9 cellular contexts compared by ENCODE assay signal in genomic region chr17:42438600-42439567, GRCh38. TPM values are rescaled to one million over a fixed set of nuclear protein-coding genes. Genes with fewer than 3 reads are reported as not detected.
DNase-seq lines count a peak whose midpoint lies in the region; ATAC-seq, FAIRE-seq and TF ChIP-seq lines count a peak whose summit lies in the region.
"Had no signal": no experiment of that assay in that cellular context is flagged by ENCODE, and none has a peak within 500 bp of the region (broad histone marks: within the 10 kb centered on the region; RNA-seq: fewer than 3 reads in every experiment).

No MANE protein-coding gene starts in this region.

- intact Hi-C loops in OCI-LY7 (cut with micrococcal nuclease; ENCODE audit: unreplicated experiment) (loop anchor here (1.0 to 2.0 kb wide), 2 partner anchors 18 to 78 kb away; no protein-coding TSS in a partner anchor), body of pancreas (cut with DNase I) (no loop called here), posterior vena cava (cut with DNase I) (no loop called here)

- 76 to 78% methylated on average over 9 of the region's 9 CpGs for WGBS in body of pancreas, 2 donors

- DNase-seq in GM10266 (ENCODE audit: extremely low spot score) = no peak
- DNase-seq in OCI-LY7 (ENCODE audit: low spot score) = peak; percentile 82
- DNase-seq in body of pancreas = peak; percentile 25 to 49 (median 40)
- no peak for DNase-seq in osteoblast (ENCODE audit: insufficient read length, low spot score, missing footprints)
- no peak for DNase-seq in posterior vena cava (ENCODE audit: low spot score)
- DNase-seq in urothelium cell line (ENCODE audit: low spot score) = no peak
- no peak for DNase-seq in HEK293T (ENCODE audit: extremely low spot score)

- H3K9me2 ChIP-seq in OCI-LY7 (ENCODE audit: insufficient read depth, low read length) = no peaks in the 10 kb centered on the region

- H4K20me1 ChIP-seq in OCI-LY7 (ENCODE audit: insufficient read depth, low read length) (no peaks in the 10 kb centered on the region), osteoblast (ENCODE audit: insufficient read depth, low read length) (no peaks in the 10 kb centered on the region)

- no peak for TF ChIP-seq POLR2A in body of pancreas (IDR thresholded peaks at IDR 0.05)

- POLR2A ChIA-PET in OCI-LY7 (lab: Charles Lee) (interaction anchor here (0.6 kb wide), 1 partner anchor 50 kb away, joined by 3 read pairs; no protein-coding TSS in a partner anchor), HEK293T (lab: Yijun Ruan, JAX) (no interaction called here)

- no peak for ATAC-seq in body of pancreas
- ATAC-seq in HG03520 (IDR thresholded peaks at IDR 0.05; ENCODE audit: unreplicated experiment) = no peak

- no peak for FAIRE-seq in urothelium cell line (lab: Jason Lieb, UNC)

- H3K4me2 ChIP-seq in OCI-LY7 (ENCODE audit: low read length) (peak overlapping the region; percentile 68), osteoblast (ENCODE audit: insufficient read depth, low read length) (no peak overlapping the region)

- H2AFZ ChIP-seq in OCI-LY7 (ENCODE audit: low read length) (peak overlapping the region; percentile 37; the same call in 1 of the 2 replicates), osteoblast (ENCODE audit: low read length) (no peak overlapping the region)

- TF ChIP-seq CTCF in GM10266 (IDR thresholded peaks at IDR 0.05; ENCODE audit: control insufficient read depth, insufficient read depth, low read depth, missing control alignments) (peak; percentile 60), OCI-LY7 (conservative IDR thresholded peaks at IDR 0.05; ENCODE audit: low read length) (peak; percentile 77), body of pancreas (IDR thresholded peaks at IDR 0.05) (peak in 5 of 7 experiments; percentile 19 to 30 (median 25)), osteoblast (IDR thresholded peaks at IDR 0.05; ENCODE audit: extremely low read depth, low read depth, low read length) (peak; percentile 59)

- H3K9me3 ChIP-seq in OCI-LY7 (ENCODE audit: low read length) (no peaks in the 10 kb centered on the region), body of pancreas (no peaks in the 10 kb centered on the region), osteoblast (ENCODE audit: low read depth, low read length) (no peaks in the 10 kb centered on the region)
- H3K9me3 ChIP-seq: tibial nerve had no signal

- H3K27ac ChIP-seq in OCI-LY7 (ENCODE audit: low read depth, low read length, poor library complexity, severe bottlenecking) (peak overlapping the region; percentile 35), body of pancreas (no peak overlapping the region), osteoblast (ENCODE audit: low read depth, low read length) (no peak overlapping the region)
- H3K27ac ChIP-seq: tibial nerve had no signal

- H3K79me2 ChIP-seq in OCI-LY7 (ENCODE audit: insufficient read depth, low read depth, low read length) = no peaks in the 10 kb centered on the region
- H3K79me2 ChIP-seq in osteoblast (ENCODE audit: insufficient read depth, low read length) = no peaks in the 10 kb centered on the region

- no peaks in the 10 kb centered on the region for H3K36me3 ChIP-seq in OCI-LY7 (ENCODE audit: insufficient read depth, low read length)
- no peaks in the 10 kb centered on the region for H3K36me3 ChIP-seq in body of pancreas (replicated peaks in 1 of 2; ENCODE audit: insufficient read depth in 1 of 2, low read depth in 2 of 2)
- no peaks in the 10 kb centered on the region for H3K36me3 ChIP-seq in osteoblast (ENCODE audit: insufficient read depth, low read length)
- H3K36me3 ChIP-seq: tibial nerve had no signal

- H3K4me3 ChIP-seq in OCI-LY7 (ENCODE audit: low read depth, low read length, poor library complexity, severe bottlenecking) (peak overlapping the region; percentile 4), body of pancreas (no peak overlapping the region), osteoblast (ENCODE audit: insufficient read depth, low read length) (no peak overlapping the region)
- H3K4me3 ChIP-seq: tibial nerve had no signal

- peaks cover 34% of the 10 kb centered on the region for H3K4me1 ChIP-seq in OCI-LY7 (ENCODE audit: insufficient read depth, low read length, poor library complexity, severe bottlenecking)
- H3K4me1 ChIP-seq in body of pancreas = no peaks in the 10 kb centered on the region
- H3K4me1 ChIP-seq in osteoblast (ENCODE audit: insufficient read depth, low read length) = peaks cover 10% of the 10 kb centered on the region

- H3K27me3 ChIP-seq in body of pancreas (no peaks in the 10 kb centered on the region), osteoblast (ENCODE audit: insufficient read depth, low read length) (no peaks in the 10 kb centered on the region)
- H3K27me3 ChIP-seq: tibial nerve had no signal

- CTCF ChIA-PET in OCI-LY7 (lab: Charles Lee; ENCODE audit: unreplicated experiment) = no interaction called here
- CTCF ChIA-PET in HEK293T (lab: Yijun Ruan, JAX) = interaction anchor here (0.6 to 1.9 kb wide), 4 partner anchors 9 to 121 kb away, joined by 3 to 7 read pairs (median 4); partner anchors contain the start of gene CAVIN1

- BruUV-seq in OCI-LY7 (replicated peaks; lab: Mats Ljungman, UMichigan) = no TSS peak

TF ChIP-seq in HEK293T, 16 proteins besides CTCF, POLR2A, EP300 and RAD21:
- TF ChIP-seq LEF1 (IDR thresholded peaks at IDR 0.05; ENCODE audit: borderline replicate concordance) = no peak
- TF ChIP-seq FOXA1 (IDR thresholded peaks at IDR 0.05) = no peak
- TF ChIP-seq L3MBTL2 (conservative IDR thresholded peaks at IDR 0.05) = no peak
- TF ChIP-seq TARDBP (IDR thresholded peaks at IDR 0.05) = no peak
- no peak for TF ChIP-seq SUZ12 (IDR thresholded peaks at IDR 0.05)
- TF ChIP-seq PKNOX1 (IDR thresholded peaks at IDR 0.05) = no peak
- no peak for TF ChIP-seq NFRKB (IDR thresholded peaks at IDR 0.05)
- TF ChIP-seq FOXK2 (IDR thresholded peaks at IDR 0.05) = no peak
- TF ChIP-seq FOXM1 (IDR thresholded peaks at IDR 0.05; ENCODE audit: borderline replicate concordance) = no peak
- no peak for TF ChIP-seq ZNF384 (IDR thresholded peaks at IDR 0.05)
- no peak for TF ChIP-seq ELF4 (IDR thresholded peaks at IDR 0.05)
- no peak for TF ChIP-seq CTBP1 (IDR thresholded peaks at IDR 0.05; ENCODE audit: borderline replicate concordance)
- no peak for TF ChIP-seq HDGF (IDR thresholded peaks at IDR 0.05; ENCODE audit: borderline replicate concordance)
- no peak for TF ChIP-seq BHLHE40 (IDR thresholded peaks at IDR 0.05; ENCODE audit: borderline replicate concordance)
- TF ChIP-seq ARNT (IDR thresholded peaks at IDR 0.05) = no peak
- no peak for TF ChIP-seq SP1 (IDR thresholded peaks at IDR 0.05)

RNA-seq across cellular contexts. Expression of gene CAVIN1, which starts 15.8 kb away (rescaled TPM):
- not detected in 2 replicates for total RNA-seq in OCI-LY7 (2014; rRNA removed; shearing (Covaris generic))
- total RNA-seq in OCI-LY7 (2022) = 0.08 TPM in 1 of 2 replicates, not detected in the other
- 10 to 100 TPM; 63.3 to 75.8 TPM for total RNA-seq in body of pancreas
- 861 and 988 TPM in 2 replicates for total RNA-seq in osteoblast
- 100 to 1,000 TPM; 733 to 737 TPM for total RNA-seq in posterior vena cava

RNA-seq across cellular contexts. Expression of gene ATP6V0A1, which starts 19.8 kb away (rescaled TPM):
- total RNA-seq in OCI-LY7 (2014; rRNA removed; shearing (Covaris generic)) = 19.8 and 27.2 TPM in 2 replicates
- total RNA-seq in OCI-LY7 (2022) = 33.4 and 46.9 TPM in 2 replicates
- 10 to 100 TPM; 35.5 to 71.5 TPM for total RNA-seq in body of pancreas
- 52.5 and 53.9 TPM in 2 replicates for total RNA-seq in osteoblast
- 10 to 100 TPM; 69.6 to 70.1 TPM for total RNA-seq in posterior vena cava

RNA-seq across cellular contexts. Expression of gene STAT3, which starts 50.6 kb away (rescaled TPM):
- 11.4 and 14.8 TPM in 2 replicates for total RNA-seq in OCI-LY7 (2014; rRNA removed; shearing (Covaris generic))
- total RNA-seq in OCI-LY7 (2022) (28.7 and 37.2 TPM in 2 replicates), body of pancreas (10 to 100 TPM; 79.4 to 99.5 TPM), osteoblast (197 and 206 TPM in 2 replicates), posterior vena cava (100 to 1,000 TPM; 230 to 241 TPM)

Comparison
In these comparisons a context has a peak if more than half of its experiments do, and no peak if none do; other contexts are left out.
1. DNase-seq: peak in OCI-LY7 (single experiment) and body of pancreas (4 of 4); none in GM10266 (single experiment), osteoblast (single experiment), posterior vena cava (single experiment), urothelium cell line (single experiment) and HEK293T (single experiment).
2. CTCF ChIP-seq: peak in every context shown above with its lines; median percentile 77 in OCI-LY7; 60 in GM10266; 59 in osteoblast; 25 in body of pancreas.
3. RNA of gene CAVIN1, which starts 15.8 kb away (total RNA-seq): 861 to 988 TPM in osteoblast, 733 to 737 TPM in posterior vena cava and 63.3 to 75.8 TPM in body of pancreas; 0.08 TPM in OCI-LY7; every median in the first group is over 10 times any median in the second.